14 cellular contexts compared by ENCODE assay signal in genomic region chr14:22482782-22483553, GRCh38.
DNase-seq lines count a peak whose midpoint lies in the region; ATAC-seq and TF ChIP-seq lines count a peak whose summit lies in the region.
"Had no signal": no experiment of that assay in that cellular context is flagged by ENCODE, and none has a peak within 500 bp of the region (broad histone marks: within the 10 kb centered on the region; RNA-seq: fewer than 3 reads in every experiment).

No MANE protein-coding gene starts in this region.

- no peak for TF ChIP-seq EP300 in stomach (IDR thresholded peaks at IDR 0.05)

- H3K27me3 Mint-ChIP-seq in activated CD4-positive, alpha-beta T cell treated with anti-CD3 and anti-CD28 coated beads, Interleukin-2, amount 10 ng/mL, durations not matched to agents 24 days and 14 days: no peaks in the 10 kb centered on the region
- H3K27me3 Mint-ChIP-seq in IgD-negative memory B cell (peaks cover 28% of the 10 kb centered on the region), activated B cell treated with CpG ODN at 0.5 μM for 24 hours (no peaks in the 10 kb centered on the region), nephron progenitor cell (ENCODE audit: low read depth, poor library complexity) (peaks cover 2% of the 10 kb centered on the region)
- no peaks in the 10 kb centered on the region for H3K27me3 Mint-ChIP-seq in naive thymus-derived CD8-positive, alpha-beta T cell

- TF ChIP-seq CTCF in activated B cell treated with CpG ODN at 0.5 μM for 24 hours (IDR thresholded peaks at IDR 0.05) (no peak), stomach (IDR thresholded peaks at IDR 0.05) (no peak), nephron progenitor cell (IDR thresholded peaks at IDR 0.05) (no peak)

- intact Hi-C loops in activated CD4-positive, alpha-beta T cell treated with anti-CD3 and anti-CD28 coated beads, Interleukin-2, amount 10 ng/mL, durations not matched to agents 24 days and 14 days (cut with micrococcal nuclease): loop anchor here (5.0 kb wide), 1 partner anchor 486 kb away; no protein-coding TSS in a partner anchor
- intact Hi-C loops in activated B cell treated with CpG ODN at 0.5 μM for 24 hours (cut with micrococcal nuclease) (no loop called here), stomach (cut with DNase I; ENCODE audit: low total_unique reads) (no loop called here)

- no peak for TF ChIP-seq POLR2A in stomach (IDR thresholded peaks at IDR 0.05)

- WGBS in stomach, 5 donors: 62 to 76% (median 69%) methylated on average over 6 of the region's 6 CpGs

- POLR2A ChIA-PET in activated B cell treated with CpG ODN at 0.5 μM for 24 hours (lab: Charles Lee): interaction anchor here (0.6 to 17.2 kb wide), 8 partner anchors 18 to 88 kb away, joined by 3 to 243 read pairs (median 4); no protein-coding TSS in a partner anchor
- POLR2A ChIA-PET in naive thymus-derived CD8-positive, alpha-beta T cell (lab: Charles Lee): interaction anchor here (1.0 to 1.1 kb wide), 2 partner anchors 22 to 73 kb away, joined by 3 to 5 read pairs; no protein-coding TSS in a partner anchor

- H3K4me1 Mint-ChIP-seq in activated CD4-positive, alpha-beta T cell treated with anti-CD3 and anti-CD28 coated beads, Interleukin-2, amount 10 ng/mL, durations not matched to agents 24 days and 14 days: no peaks in the 10 kb centered on the region
- H3K4me1 Mint-ChIP-seq in IgD-negative memory B cell: peaks cover 51 to 73% (median 60%) of the 10 kb centered on the region in 3 donors
- peaks cover 96% of the 10 kb centered on the region for H3K4me1 Mint-ChIP-seq in activated B cell treated with CpG ODN at 0.5 μM for 24 hours
- H3K4me1 Mint-ChIP-seq in naive thymus-derived CD8-positive, alpha-beta T cell: peaks cover 0 to 89% (median 0%) of the 10 kb centered on the region in 4 donors
- peaks cover 81% of the 10 kb centered on the region for H3K4me1 Mint-ChIP-seq in nephron progenitor cell

- H3K36me3 ChIP-seq in stomach: no peaks in the 10 kb centered on the region
- H3K36me3 ChIP-seq: transverse colon had no signal

- H3K4me1 ChIP-seq in stomach: peaks cover 7 to 40% (median 17%) of the 10 kb centered on the region in 4 donors

- CTCF ChIA-PET in activated B cell treated with CpG ODN at 0.5 μM for 24 hours (lab: Charles Lee): interaction anchor here (1.1 to 8.2 kb wide), 5 partner anchors 9 to 87 kb away, joined by 3 to 52 read pairs (median 5); no protein-coding TSS in a partner anchor

- H3K9me3 ChIP-seq in stomach: no peaks in the 10 kb centered on the region
- H3K9me3 ChIP-seq: transverse colon had no signal

- H3K4me3 ChIP-seq in stomach: no peak overlapping the region
- H3K4me3 ChIP-seq: transverse colon had no signal

- H3K27ac ChIP-seq in stomach: peak overlapping the region in 1 of 5 donors; percentile 17
- H3K27ac ChIP-seq: parathyroid adenoma had no signal

- peak overlapping the region; percentile 87 for H3K4me3 Mint-ChIP-seq in activated CD4-positive, alpha-beta T cell treated with anti-CD3 and anti-CD28 coated beads, Interleukin-2, amount 10 ng/mL, durations not matched to agents 24 days and 14 days
- H3K4me3 Mint-ChIP-seq in IgD-negative memory B cell: peak overlapping the region; percentile 68 to 90 (median 78)
- H3K4me3 Mint-ChIP-seq in activated B cell treated with CpG ODN at 0.5 μM for 24 hours: peak overlapping the region; percentile 73
- H3K4me3 Mint-ChIP-seq in naive thymus-derived CD8-positive, alpha-beta T cell: peak overlapping the region; percentile 47 to 83 (median 78)
- no peak overlapping the region for H3K4me3 Mint-ChIP-seq in nephron progenitor cell
- H3K4me3 Mint-ChIP-seq: endodermal cell had no signal

- DNase-seq in activated CD4-positive, alpha-beta T cell treated with anti-CD3 and anti-CD28 coated beads, Interleukin-2, amount 10 ng/mL, durations not matched to agents 24 days and 14 days: no peak
- no peak for DNase-seq in activated CD4-positive, alpha-beta T cell treated with anti-CD3 and anti-CD28 coated beads for 4 hours
- DNase-seq in activated B cell treated with CpG ODN at 0.5 μM for 24 hours (no peak), stomach (no peak), retina (no peak), nephron progenitor cell (no peak)
- no peak for DNase-seq in naive thymus-derived CD8-positive, alpha-beta T cell
- DNase-seq: endodermal cell, foreskin melanocyte, midbrain, NCI-H524 treated with DMSO at 0.1 percent for 48 hours, transverse colon had no signal

- H3K9me3 Mint-ChIP-seq in activated CD4-positive, alpha-beta T cell treated with anti-CD3 and anti-CD28 coated beads, Interleukin-2, amount 10 ng/mL, durations not matched to agents 24 days and 14 days: no peaks in the 10 kb centered on the region
- no peaks in the 10 kb centered on the region for H3K9me3 Mint-ChIP-seq in IgD-negative memory B cell
- no peaks in the 10 kb centered on the region for H3K9me3 Mint-ChIP-seq in activated B cell treated with CpG ODN at 0.5 μM for 24 hours
- H3K9me3 Mint-ChIP-seq in naive thymus-derived CD8-positive, alpha-beta T cell: no peaks in the 10 kb centered on the region
- H3K9me3 Mint-ChIP-seq in nephron progenitor cell: no peaks in the 10 kb centered on the region
- H3K9me3 Mint-ChIP-seq: endodermal cell had no signal

- no peak for ATAC-seq in activated B cell treated with CpG ODN at 0.5 μM for 24 hours (ENCODE audit: low read depth)
- ATAC-seq in naive thymus-derived CD8-positive, alpha-beta T cell: no peak

- no peaks in the 10 kb centered on the region for H3K27me3 ChIP-seq in stomach
- H3K27me3 ChIP-seq: transverse colon had no signal

- peaks cover 44% of the 10 kb centered on the region for H3K36me3 Mint-ChIP-seq in activated CD4-positive, alpha-beta T cell treated with anti-CD3 and anti-CD28 coated beads, Interleukin-2, amount 10 ng/mL, durations not matched to agents 24 days and 14 days (ENCODE audit: low read depth)
- H3K36me3 Mint-ChIP-seq in IgD-negative memory B cell (no peaks in the 10 kb centered on the region), activated B cell treated with CpG ODN at 0.5 μM for 24 hours (ENCODE audit: low read depth) (peaks cover 2% of the 10 kb centered on the region), nephron progenitor cell (ENCODE audit: low read depth) (no peaks in the 10 kb centered on the region)
- H3K36me3 Mint-ChIP-seq in naive thymus-derived CD8-positive, alpha-beta T cell: peaks cover 0 to 11% (median 0%) of the 10 kb centered on the region in 3 donors

- H3K27ac Mint-ChIP-seq in activated CD4-positive, alpha-beta T cell treated with anti-CD3 and anti-CD28 coated beads, Interleukin-2, amount 10 ng/mL, durations not matched to agents 24 days and 14 days: peak overlapping the region; percentile 99
- H3K27ac Mint-ChIP-seq in IgD-negative memory B cell (peak overlapping the region; percentile 83 to 93 (median 88)), activated B cell treated with CpG ODN at 0.5 μM for 24 hours (peak overlapping the region; percentile 85), nephron progenitor cell (no peak overlapping the region)
- peak overlapping the region in 6 of 10 donors; percentile 13 to 91 (median 72) for H3K27ac Mint-ChIP-seq in naive thymus-derived CD8-positive, alpha-beta T cell
- H3K27ac Mint-ChIP-seq: endodermal cell had no signal
